In genomic region chr10:93437946-93438795, GRCh38 we compare ENCODE assay signal across 9 cellular contexts. TPM values are rescaled to one million over a fixed set of nuclear protein-coding genes. Genes with fewer than 3 reads are reported as not detected.
DNase-seq lines count a peak whose midpoint lies in the region; TF ChIP-seq lines count a peak whose summit lies in the region.
"Had no signal": no experiment of that assay in that cellular context is flagged by ENCODE, and none has a peak within 500 bp of the region (broad histone marks: within the 10 kb centered on the region; RNA-seq: fewer than 3 reads in every experiment).

No MANE protein-coding gene starts in this region.

- peaks cover 25% of the 10 kb centered on the region for H3K4me1 ChIP-seq in SJCRH30
- peaks cover 20% of the 10 kb centered on the region for H3K4me1 ChIP-seq in ovary (ENCODE audit: insufficient read depth)

- peak; percentile 38 for DNase-seq in AG20443 (ENCODE audit: low spot score)
- no peak for DNase-seq in SJCRH30
- DNase-seq in foreskin fibroblast: peak; percentile 37 to 57
- DNase-seq in ovary: peak in 3 of 5 donors; percentile 30 to 47 (median 34)
- DNase-seq in KG1 (lab: John Stamatoyannopoulos, UW): no peak
- DNase-seq in stimulated activated CD4-positive, alpha-beta T cell treated with anti-CD3 and anti-CD28 coated beads, Interleukin-15, amount 100 ng/mL, for 24 hours: no peak
- DNase-seq in NCI-H748 (lab: John Stamatoyannopoulos, UW; ENCODE audit: unreplicated experiment): no peak
- no peak for DNase-seq in NOMO-1 treated with DMSO at 0.1 percent for 48 hours (lab: John Stamatoyannopoulos, UW; ENCODE audit: unreplicated experiment)
- DNase-seq: NCI-H1048 had no signal

- H3K4me3 ChIP-seq in SJCRH30: no peak overlapping the region
- H3K4me3 ChIP-seq in foreskin fibroblast (ENCODE audit: low read depth in 1 of 2, low read length in 2 of 2): peak overlapping the region; percentile 12 to 41
- no peak overlapping the region for H3K4me3 ChIP-seq in ovary

- TF ChIP-seq POLR2A in ovary (IDR thresholded peaks at IDR 0.05): no peak

- intact Hi-C loops in ovary (cut with DNase I): loop anchor here in 3 of 4 donors (5.0 to 10.0 kb wide), 3 partner anchors 44 to 61 kb away; partner anchors contain the start of gene MYOF (in 2 of the 3)

- no peak for TF ChIP-seq CTCF in foreskin fibroblast (IDR thresholded peaks at IDR 0.05; ENCODE audit: low read depth, low read length)
- TF ChIP-seq CTCF in ovary (IDR thresholded peaks at IDR 0.05): no peak

- H3K36me3 ChIP-seq in SJCRH30 (no peaks in the 10 kb centered on the region), ovary (no peaks in the 10 kb centered on the region)

- no peaks in the 10 kb centered on the region for H3K27me3 ChIP-seq in SJCRH30
- no peaks in the 10 kb centered on the region for H3K27me3 ChIP-seq in ovary

- WGBS in ovary, 3 donors: 64 to 76% (median 70%) methylated on average over 25 of the region's 25 CpGs

- H3K27ac ChIP-seq in SJCRH30: peak overlapping the region; percentile 98
- peak overlapping the region; percentile 98 to 100 for H3K27ac ChIP-seq in ovary

- H3K9me3 ChIP-seq in SJCRH30 (replicated peaks) (no peaks in the 10 kb centered on the region), ovary (no peaks in the 10 kb centered on the region)

- TF ChIP-seq EP300 in ovary (IDR thresholded peaks at IDR 0.05): no peak

RNA-seq across cellular contexts. Expression of gene MYOF, which starts 44.0 kb away (rescaled TPM):
- 4.2 and 4.6 TPM in 2 replicates for total RNA-seq in SJCRH30 (2014; rRNA removed; shearing (Covaris generic))
- 10 to 100 TPM; 14.9 to 78.4 (median 45.7) TPM for total RNA-seq in ovary
- 10 to 100 TPM in 1 of 2 donors, 1 to 10 TPM in 1; 7.9 to 89.0 TPM for polyA plus RNA-seq in ovary

RNA-seq across cellular contexts. Expression of gene CEP55, which starts 58.2 kb away (rescaled TPM):
- total RNA-seq in SJCRH30 (2014; rRNA removed; shearing (Covaris generic)): 43.2 and 49.4 TPM in 2 replicates
- total RNA-seq in ovary: 1 to 10 TPM in 1 of 7 donors, under 1 TPM in 4, not detected in 2; 0.12 to 2.0 (median 0.33) TPM
- polyA plus RNA-seq in ovary: 1 to 10 TPM in 1 of 2 donors, under 1 TPM in 1; 0.29 to 1.3 TPM

Comparison
In these comparisons a context has a peak if more than half of its experiments do, and no peak if none do; other contexts are left out.
1. DNase-seq: peak in AG20443 (single experiment), foreskin fibroblast (2 of 2) and ovary (3 of 5); none in SJCRH30 (0 of 2), KG1 (single experiment), stimulated activated CD4-positive, alpha-beta T cell treated with anti-CD3 and anti-CD28 coated beads, Interleukin-15, amount 100 ng/mL, for 24 hours (single experiment), NCI-H748 (single experiment) and NOMO-1 treated with DMSO at 0.1 percent for 48 hours (single experiment).
2. H3K4me3 ChIP-seq: peak in foreskin fibroblast (2 of 2); none in SJCRH30 (single experiment) and ovary (single experiment).
3. RNA of gene CEP55, which starts 58.2 kb away (total RNA-seq): 43.2 to 49.4 TPM in SJCRH30; 0.12 to 2.0 TPM in ovary; every median in the first group is over 10 times any median in the second.